ENCODE assay signal across 8 cellular contexts in genomic region chr16:84144859-84145639, GRCh38. TPM values are rescaled to one million over a fixed set of nuclear protein-coding genes. Genes with fewer than 3 reads are reported as not detected.
DNase-seq lines count a peak whose midpoint lies in the region; ATAC-seq and TF ChIP-seq lines count a peak whose summit lies in the region.

TSS of gene DNAAF1 (plus strand) at chr16:84145308. CDS start at chr16:84145441, 133 bp downstream.
TSS of gene HSDL1 (minus strand) at chr16:84145177. CDS start at chr16:84131321, 13,856 bp downstream.

- intact Hi-C loops in activated T-helper 1 cell treated with anti-CD3 and anti-CD28 coated beads, Interleukin-12 subunit alpha, Interleukin-12 subunit beta, Interleukin-2, Interleukin-4 antibody, amounts not matched to agents 30 ng/mL and 10 ng/mL and 1 ng/mL, durations not matched to agents 14 hours and 24 hours and 36 hours (cut with micrococcal nuclease): loop anchor here (1.0 to 2.0 kb wide), 8 partner anchors 29 to 338 kb away; partner anchors contain the start of genes HSBP1, MBTPS1, MLYCD and TAF1C

- DNase-seq in DMS153 treated with DMSO at 0.1 percent for 48 hours (lab: John Stamatoyannopoulos, UW; ENCODE audit: unreplicated experiment) (peak; percentile 50), Peyer's patch (peak; percentile 87 to 96 (median 95)), fibroblast of peridontal ligament (ENCODE audit: extremely low read depth) (peak; percentile 69)
- peak; percentile 92 for DNase-seq in activated T-helper 1 cell treated with anti-CD3 and anti-CD28 coated beads, Interleukin-12 subunit alpha, Interleukin-12 subunit beta, Interleukin-2, Interleukin-4 antibody, amounts not matched to agents 30 ng/mL and 10 ng/mL and 1 ng/mL, durations not matched to agents 14 hours and 24 hours and 36 hours (ENCODE audit: low spot score)
- peak; percentile 92 for DNase-seq in natural killer cell treated with Interleukin-12 subunit alpha and Interleukin-12 subunit beta and Interleukin-15 and Interleukin-18, amount 100 ng/mL, for 72 hours (ENCODE audit: low spot score)
- DNase-seq in stimulated activated naive B cell treated with anti-CD40 and anti-IgM and Interleukin-4, amounts not matched to agents 10 μg/mL and 1 μg/mL and 100 μg/mL, for 72 hours: peak; percentile 90

- peaks cover 7% of the 10 kb centered on the region for H3K4me1 Mint-ChIP-seq in activated T-helper 1 cell treated with anti-CD3 and anti-CD28 coated beads, Interleukin-12 subunit alpha, Interleukin-12 subunit beta, Interleukin-2, Interleukin-4 antibody, amounts not matched to agents 30 ng/mL and 10 ng/mL and 1 ng/mL, durations not matched to agents 14 hours and 24 hours and 36 hours (ENCODE audit: low read depth)
- H3K4me1 Mint-ChIP-seq in natural killer cell treated with Interleukin-12 subunit alpha and Interleukin-12 subunit beta and Interleukin-15 and Interleukin-18, amount 100 ng/mL, for 72 hours (ENCODE audit: low read depth in 2 of 2): peaks cover 6 to 13% of the 10 kb centered on the region in 2 donors
- H3K4me1 Mint-ChIP-seq in stimulated activated naive B cell treated with anti-CD40 and anti-IgM and Interleukin-4, amounts not matched to agents 10 μg/mL and 1 μg/mL and 100 μg/mL, for 72 hours: peaks cover 5 to 8% of the 10 kb centered on the region in 2 donors

- peak; percentile 82 for ATAC-seq in GM21515 (IDR thresholded peaks at IDR 0.05; ENCODE audit: unreplicated experiment)
- ATAC-seq in natural killer cell treated with Interleukin-12 subunit alpha and Interleukin-12 subunit beta and Interleukin-15 and Interleukin-18, amount 100 ng/mL, for 72 hours: peak; percentile 94 to 95
- ATAC-seq in stimulated activated naive B cell treated with anti-CD40 and anti-IgM and Interleukin-4, amounts not matched to agents 10 μg/mL and 1 μg/mL and 100 μg/mL, for 72 hours (replicated peaks): peak; percentile 88 to 89

- no peaks in the 10 kb centered on the region for H3K36me3 Mint-ChIP-seq in activated T-helper 1 cell treated with anti-CD3 and anti-CD28 coated beads, Interleukin-12 subunit alpha, Interleukin-12 subunit beta, Interleukin-2, Interleukin-4 antibody, amounts not matched to agents 30 ng/mL and 10 ng/mL and 1 ng/mL, durations not matched to agents 14 hours and 24 hours and 36 hours (ENCODE audit: low read depth)
- no peaks in the 10 kb centered on the region for H3K36me3 Mint-ChIP-seq in natural killer cell treated with Interleukin-12 subunit alpha and Interleukin-12 subunit beta and Interleukin-15 and Interleukin-18, amount 100 ng/mL, for 72 hours
- H3K36me3 Mint-ChIP-seq in stimulated activated naive B cell treated with anti-CD40 and anti-IgM and Interleukin-4, amounts not matched to agents 10 μg/mL and 1 μg/mL and 100 μg/mL, for 72 hours: peaks cover under 1 to 3% of the 10 kb centered on the region in 2 donors

- H3K4me3 ChIP-seq in HUES64 (ENCODE audit: low read length): peak within 1 kb of the TSS; percentile 92
- peak within 1 kb of the TSS; percentile 55 to 100 (median 96) for H3K4me3 ChIP-seq in Peyer's patch

- peak in 1 of 2 donors; percentile 27 for TF ChIP-seq POLR2A in Peyer's patch (IDR thresholded peaks at IDR 0.05)

- peak within 1 kb of the TSS; percentile 78; the same call in 1 of the 2 replicates for H3K27ac ChIP-seq in HUES64 (ENCODE audit: low read depth, low read length)
- H3K27ac ChIP-seq in Peyer's patch: peak within 1 kb of the TSS; percentile 58 to 89 (median 82)

- H3K27me3 Mint-ChIP-seq in activated T-helper 1 cell treated with anti-CD3 and anti-CD28 coated beads, Interleukin-12 subunit alpha, Interleukin-12 subunit beta, Interleukin-2, Interleukin-4 antibody, amounts not matched to agents 30 ng/mL and 10 ng/mL and 1 ng/mL, durations not matched to agents 14 hours and 24 hours and 36 hours (ENCODE audit: insufficient read depth): peaks cover 19% of the 10 kb centered on the region
- H3K27me3 Mint-ChIP-seq in natural killer cell treated with Interleukin-12 subunit alpha and Interleukin-12 subunit beta and Interleukin-15 and Interleukin-18, amount 100 ng/mL, for 72 hours: peaks cover 2 to 12% of the 10 kb centered on the region in 2 donors
- no peaks in the 10 kb centered on the region for H3K27me3 Mint-ChIP-seq in stimulated activated naive B cell treated with anti-CD40 and anti-IgM and Interleukin-4, amounts not matched to agents 10 μg/mL and 1 μg/mL and 100 μg/mL, for 72 hours

- peak within 1 kb of the TSS; percentile 86 for H3K27ac Mint-ChIP-seq in activated T-helper 1 cell treated with anti-CD3 and anti-CD28 coated beads, Interleukin-12 subunit alpha, Interleukin-12 subunit beta, Interleukin-2, Interleukin-4 antibody, amounts not matched to agents 30 ng/mL and 10 ng/mL and 1 ng/mL, durations not matched to agents 14 hours and 24 hours and 36 hours
- peak within 1 kb of the TSS; percentile 69 to 89 for H3K27ac Mint-ChIP-seq in natural killer cell treated with Interleukin-12 subunit alpha and Interleukin-12 subunit beta and Interleukin-15 and Interleukin-18, amount 100 ng/mL, for 72 hours
- peak within 1 kb of the TSS; percentile 96 for H3K27ac Mint-ChIP-seq in stimulated activated naive B cell treated with anti-CD40 and anti-IgM and Interleukin-4, amounts not matched to agents 10 μg/mL and 1 μg/mL and 100 μg/mL, for 72 hours

- H3K4me1 ChIP-seq in HUES64 (ENCODE audit: insufficient read depth, low read length) (no peaks in the 10 kb centered on the region), Peyer's patch (peaks cover 0 to 16% (median 2%) of the 10 kb centered on the region in 4 donors)

- H3K36me3 ChIP-seq in HUES64 (ENCODE audit: insufficient read depth, low read length): peaks cover 3% of the 10 kb centered on the region; the same call in 1 of the 2 replicates
- no peaks in the 10 kb centered on the region for H3K36me3 ChIP-seq in Peyer's patch

- no peak for TF ChIP-seq CTCF in Peyer's patch (IDR thresholded peaks at IDR 0.05)

- peaks cover 18% of the 10 kb centered on the region for H3K27me3 ChIP-seq in HUES64 (ENCODE audit: insufficient read depth, low read length)
- H3K27me3 ChIP-seq in Peyer's patch: no peaks in the 10 kb centered on the region

- no peaks in the 10 kb centered on the region for H3K9me3 Mint-ChIP-seq in activated T-helper 1 cell treated with anti-CD3 and anti-CD28 coated beads, Interleukin-12 subunit alpha, Interleukin-12 subunit beta, Interleukin-2, Interleukin-4 antibody, amounts not matched to agents 30 ng/mL and 10 ng/mL and 1 ng/mL, durations not matched to agents 14 hours and 24 hours and 36 hours
- H3K9me3 Mint-ChIP-seq in natural killer cell treated with Interleukin-12 subunit alpha and Interleukin-12 subunit beta and Interleukin-15 and Interleukin-18, amount 100 ng/mL, for 72 hours: no peaks in the 10 kb centered on the region
- no peaks in the 10 kb centered on the region for H3K9me3 Mint-ChIP-seq in stimulated activated naive B cell treated with anti-CD40 and anti-IgM and Interleukin-4, amounts not matched to agents 10 μg/mL and 1 μg/mL and 100 μg/mL, for 72 hours

- H3K9me3 ChIP-seq in HUES64 (ENCODE audit: insufficient read depth, low read depth, low read length): no peaks in the 10 kb centered on the region
- no peaks in the 10 kb centered on the region for H3K9me3 ChIP-seq in Peyer's patch

- H3K9ac ChIP-seq in HUES64 (ENCODE audit: low read depth, low read length): peak within 1 kb of the TSS; percentile 68

- peak within 1 kb of the TSS; percentile 97 for H3K4me3 Mint-ChIP-seq in activated T-helper 1 cell treated with anti-CD3 and anti-CD28 coated beads, Interleukin-12 subunit alpha, Interleukin-12 subunit beta, Interleukin-2, Interleukin-4 antibody, amounts not matched to agents 30 ng/mL and 10 ng/mL and 1 ng/mL, durations not matched to agents 14 hours and 24 hours and 36 hours
- H3K4me3 Mint-ChIP-seq in natural killer cell treated with Interleukin-12 subunit alpha and Interleukin-12 subunit beta and Interleukin-15 and Interleukin-18, amount 100 ng/mL, for 72 hours: peak within 1 kb of the TSS; percentile 94
- H3K4me3 Mint-ChIP-seq in stimulated activated naive B cell treated with anti-CD40 and anti-IgM and Interleukin-4, amounts not matched to agents 10 μg/mL and 1 μg/mL and 100 μg/mL, for 72 hours: peak within 1 kb of the TSS; percentile 95 to 97

- WGBS in HUES64: under 1% methylated on average over 89 of the region's 89 CpGs

RNA-seq across cellular contexts. Expression of gene DNAAF1, which starts in this region (rescaled TPM):
- not detected for polyA plus RNA-seq in HUES64 (2013, experiment 1 of 2)
- not detected for polyA plus RNA-seq in HUES64 (2013, experiment 2 of 2)
- total RNA-seq in Peyer's patch: not detected
- not detected in 2 replicates for total RNA-seq in activated T-helper 1 cell treated with anti-CD3 and anti-CD28 coated beads, Interleukin-12 subunit alpha, Interleukin-12 subunit beta, Interleukin-2, Interleukin-4 antibody, amounts not matched to agents 30 ng/mL and 10 ng/mL and 1 ng/mL, durations not matched to agents 14 hours and 24 hours and 36 hours
- not detected for total RNA-seq in natural killer cell treated with Interleukin-12 subunit alpha and Interleukin-12 subunit beta and Interleukin-15 and Interleukin-18, amount 100 ng/mL, for 72 hours

RNA-seq across cellular contexts. Expression of gene HSDL1, which starts in this region (rescaled TPM):
- 33.3 TPM for polyA plus RNA-seq in HUES64 (2013, experiment 1 of 2)
- 39.2 TPM for polyA plus RNA-seq in HUES64 (2013, experiment 2 of 2)
- 10 to 100 TPM in 3 of 4 donors, 1 to 10 TPM in 1; 8.4 to 25.0 (median 10.8) TPM for total RNA-seq in Peyer's patch
- 19.2 and 23.1 TPM in 2 replicates for total RNA-seq in activated T-helper 1 cell treated with anti-CD3 and anti-CD28 coated beads, Interleukin-12 subunit alpha, Interleukin-12 subunit beta, Interleukin-2, Interleukin-4 antibody, amounts not matched to agents 30 ng/mL and 10 ng/mL and 1 ng/mL, durations not matched to agents 14 hours and 24 hours and 36 hours
- total RNA-seq in natural killer cell treated with Interleukin-12 subunit alpha and Interleukin-12 subunit beta and Interleukin-15 and Interleukin-18, amount 100 ng/mL, for 72 hours: 10 to 100 TPM in 1 of 2 donors, 1 to 10 TPM in 1; 7.3 to 21.0 TPM

Comparison
In these comparisons a context has a peak if more than half of its experiments do, and no peak if none do; other contexts are left out.
1. Peak in every context shown above with its lines: DNase-seq, ATAC-seq, H3K4me3 ChIP-seq and H3K27ac ChIP-seq.